1 cellular context compared by ENCODE assay signal in the genomic region with DNA sequence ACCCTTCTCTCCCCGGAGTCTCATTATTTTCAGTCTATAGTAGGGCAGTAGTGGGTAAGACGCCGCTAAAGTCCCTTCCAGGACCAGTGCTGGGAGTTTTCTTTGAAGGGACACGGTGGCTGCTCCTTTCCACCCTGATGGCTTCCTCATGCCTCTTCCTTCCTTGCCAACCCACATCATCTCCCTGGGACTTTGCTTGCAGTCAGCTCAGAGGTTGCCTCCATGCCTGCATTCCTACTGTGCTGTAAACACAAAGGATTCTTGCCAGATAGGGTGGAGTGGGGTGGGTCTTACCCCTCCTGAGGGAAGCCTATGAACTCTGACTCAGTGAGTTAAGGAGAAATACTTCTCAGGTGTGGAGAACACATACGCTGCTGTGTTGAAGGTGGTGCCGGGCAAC.
TF ChIP-seq lines count a peak whose summit lies in the region.

No MANE protein-coding gene starts in this region.

TF ChIP-seq in IMR-90, 13 proteins besides CTCF, POLR2A, EP300 and RAD21:
- no peak for TF ChIP-seq CHD1 (IDR thresholded peaks at IDR 0.05; ENCODE audit: low read depth, low read length)
- no peak for TF ChIP-seq NFE2L2 (IDR thresholded peaks at IDR 0.05; ENCODE audit: low read depth, low read length)
- TF ChIP-seq MAFK (IDR thresholded peaks at IDR 0.05; ENCODE audit: low read depth, low read length) = no peak
- TF ChIP-seq SMC3 (IDR thresholded peaks at IDR 0.05; ENCODE audit: low read depth, low read length) = no peak
- no peak for TF ChIP-seq MXI1 (IDR thresholded peaks at IDR 0.05; ENCODE audit: borderline replicate concordance, low read depth, low read length)
- TF ChIP-seq RFX5 (IDR thresholded peaks at IDR 0.05; ENCODE audit: low read depth, low read length) = no peak
- no peak for TF ChIP-seq RCOR1 (IDR thresholded peaks at IDR 0.05; ENCODE audit: insufficient replicate concordance, low read length)
- no peak for TF ChIP-seq FOS (IDR thresholded peaks at IDR 0.05; ENCODE audit: low read depth, low read length)
- TF ChIP-seq CEBPB (IDR thresholded peaks at IDR 0.05; ENCODE audit: low read depth, low read length) = no peak
- TF ChIP-seq, protein P1, sequence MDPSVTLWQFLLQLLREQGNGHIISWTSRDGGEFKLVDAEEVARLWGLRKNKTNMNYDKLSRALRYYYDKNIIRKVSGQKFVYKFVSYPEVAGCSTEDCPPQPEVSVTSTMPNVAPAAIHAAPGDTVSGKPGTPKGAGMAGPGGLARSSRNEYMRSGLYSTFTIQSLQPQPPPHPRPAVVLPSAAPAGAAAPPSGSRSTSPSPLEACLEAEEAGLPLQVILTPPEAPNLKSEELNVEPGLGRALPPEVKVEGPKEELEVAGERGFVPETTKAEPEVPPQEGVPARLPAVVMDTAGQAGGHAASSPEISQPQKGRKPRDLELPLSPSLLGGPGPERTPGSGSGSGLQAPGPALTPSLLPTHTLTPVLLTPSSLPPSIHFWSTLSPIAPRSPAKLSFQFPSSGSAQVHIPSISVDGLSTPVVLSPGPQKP (IDR thresholded peaks at IDR 0.05; ENCODE audit: borderline replicate concordance, low read depth, low read length) = no peak
- TF ChIP-seq, protein P2, sequence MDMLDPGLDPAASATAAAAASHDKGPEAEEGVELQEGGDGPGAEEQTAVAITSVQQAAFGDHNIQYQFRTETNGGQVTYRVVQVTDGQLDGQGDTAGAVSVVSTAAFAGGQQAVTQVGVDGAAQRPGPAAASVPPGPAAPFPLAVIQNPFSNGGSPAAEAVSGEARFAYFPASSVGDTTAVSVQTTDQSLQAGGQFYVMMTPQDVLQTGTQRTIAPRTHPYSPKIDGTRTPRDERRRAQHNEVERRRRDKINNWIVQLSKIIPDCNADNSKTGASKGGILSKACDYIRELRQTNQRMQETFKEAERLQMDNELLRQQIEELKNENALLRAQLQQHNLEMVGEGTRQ (IDR thresholded peaks at IDR 0.05; ENCODE audit: low read depth, low read length) = no peak
- TF ChIP-seq BHLHE40 (IDR thresholded peaks at IDR 0.05; ENCODE audit: low read depth, low read length) = no peak
- TF ChIP-seq MAZ (IDR thresholded peaks at IDR 0.05; ENCODE audit: borderline replicate concordance, low read depth, low read length) = no peak
